29 cellular contexts compared by ENCODE assay signal in the genomic region with DNA sequence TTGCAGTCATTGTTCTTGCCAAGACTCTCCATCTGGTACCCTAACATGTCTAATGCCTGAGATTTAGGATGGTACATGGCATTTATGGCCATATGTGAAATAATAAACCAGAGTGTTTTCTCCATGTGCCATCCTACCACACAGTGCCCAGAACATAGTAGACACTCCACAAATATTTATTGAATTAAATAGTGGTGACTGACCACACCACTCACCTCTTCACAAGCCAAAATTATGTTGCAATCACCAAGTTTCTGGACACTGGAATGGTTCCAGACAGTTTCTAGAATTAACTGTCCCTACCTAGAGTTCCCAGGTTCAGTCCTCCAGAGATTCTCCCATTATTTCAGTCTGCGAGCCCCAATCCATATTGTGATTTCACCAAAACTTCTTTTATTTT.
"Had no signal": no experiment of that assay in that cellular context is flagged by ENCODE, and none has a peak within 500 bp of the region (broad histone marks: within the 10 kb centered on the region; RNA-seq: fewer than 3 reads in every experiment).

No MANE protein-coding gene starts in this region.

- H3K27ac ChIP-seq: colonic mucosa, epithelial cell of prostate, esophagus squamous epithelium, gastrocnemius medialis, heart right ventricle, left lung, lower lobe of right lung had no signal

- H3K36me3 ChIP-seq: colonic mucosa, esophagus squamous epithelium, gastrocnemius medialis, heart right ventricle, left lung, lower lobe of right lung had no signal

- H3K27me3 ChIP-seq: colonic mucosa, esophagus squamous epithelium, gastrocnemius medialis, heart right ventricle, left lung had no signal

- H3K4me1 Mint-ChIP-seq: endodermal cell, mesothelial cell of epicardium had no signal

- DNase-seq: colonic mucosa; cortex of kidney; effector CD8-positive, alpha-beta T cell; effector memory CD8-positive, alpha-beta T cell; endodermal cell; erythroblast; esophagus squamous epithelium; foreskin fibroblast; foreskin melanocyte; gastrocnemius medialis; glutamatergic neuron; head of caudate nucleus; heart right ventricle; hippocampal formation; kidney; kidney glomerular epithelial cell; left colon; left lung; left ventricle myocardium superior; lower lobe of right lung; mesenchymal stem cell; mucosa of descending colon; naive B cell had no signal

- H3K4me3 ChIP-seq: colonic mucosa, esophagus squamous epithelium, gastrocnemius medialis, heart right ventricle, left lung, lower lobe of right lung, mucosa of descending colon had no signal

- H3K27ac Mint-ChIP-seq: dendritic cell treated with granulocyte-macrophage colony-stimulating factor and Interleukin-4, amounts not matched to agents 40 ng/mL and 50 ng/mL, for 4 days; effector memory CD8-positive, alpha-beta T cell; endodermal cell; mesothelial cell of epicardium had no signal

- H3K9me3 Mint-ChIP-seq: dendritic cell treated with granulocyte-macrophage colony-stimulating factor and Interleukin-4, amounts not matched to agents 40 ng/mL and 50 ng/mL, for 4 days; endodermal cell had no signal

- ATAC-seq: effector memory CD8-positive, alpha-beta T cell; esophagus mucosa; gastrocnemius medialis; heart right ventricle; left colon; left lung; left ventricle myocardium superior; lower lobe of right lung; mucosa of descending colon had no signal

- FAIRE-seq: endometrium, islet of Langerhans, kidney had no signal

- H3K4me3 Mint-ChIP-seq: dendritic cell treated with granulocyte-macrophage colony-stimulating factor and Interleukin-4, amounts not matched to agents 40 ng/mL and 50 ng/mL, for 4 days; effector memory CD8-positive, alpha-beta T cell; endodermal cell; mesothelial cell of epicardium; naive B cell had no signal

- H3K9me3 ChIP-seq: colonic mucosa, esophagus squamous epithelium, gastrocnemius medialis, lower lobe of right lung, mucosa of descending colon had no signal

- H3K4me1 ChIP-seq: colonic mucosa, esophagus squamous epithelium, gastrocnemius medialis, heart right ventricle, left lung, lower lobe of right lung had no signal

- H3K27me3 Mint-ChIP-seq: dendritic cell treated with granulocyte-macrophage colony-stimulating factor and Interleukin-4, amounts not matched to agents 40 ng/mL and 50 ng/mL, for 4 days; effector memory CD8-positive, alpha-beta T cell; naive B cell had no signal
